16 cellular contexts compared by ENCODE assay signal in genomic region chr9:13127164-13127563, GRCh38.
DNase-seq lines count a peak whose midpoint lies in the region; ATAC-seq and TF ChIP-seq lines count a peak whose summit lies in the region.
"Had no signal": no experiment of that assay in that cellular context is flagged by ENCODE, and none has a peak within 500 bp of the region (broad histone marks: within the 10 kb centered on the region; RNA-seq: fewer than 3 reads in every experiment).

No MANE protein-coding gene starts in this region.

- H3K4me1 ChIP-seq in hepatocyte (ENCODE audit: insufficient read depth), result no peaks in the 10 kb centered on the region
- no peaks in the 10 kb centered on the region for H3K4me1 ChIP-seq in testis
- H3K4me1 ChIP-seq: BLaER1 treated with 17β-estradiol and CSF1 and Interleukin-3, amounts not matched to agents 10 nM and 100 nM had no signal

- no peaks in the 10 kb centered on the region for H3K27me3 Mint-ChIP-seq in brain
- H3K27me3 Mint-ChIP-seq: B cell had no signal

- H2AFZ ChIP-seq in hepatocyte, result no peak overlapping the region
- H2AFZ ChIP-seq: GM23338 had no signal

- H3K9me3 Mint-ChIP-seq in brain, result no peaks in the 10 kb centered on the region
- H3K9me3 Mint-ChIP-seq: GM23338 had no signal

- TF ChIP-seq POLR2A in testis (IDR thresholded peaks at IDR 0.05), result no peak

- no peak overlapping the region for H3K4me2 ChIP-seq in hepatocyte
- H3K4me2 ChIP-seq: BLaER1 treated with 17β-estradiol and CSF1 and Interleukin-3, amounts not matched to agents 10 nM and 100 nM; GM23338 had no signal

- ATAC-seq in GM21360 (IDR thresholded peaks at IDR 0.05; ENCODE audit: unreplicated experiment), result no peak
- ATAC-seq: CD8-positive, alpha-beta T cell; GM23338; K562 had no signal

- H3K9me2 ChIP-seq in hepatocyte (replicated peaks; ENCODE audit: insufficient read depth), result no peaks in the 10 kb centered on the region

- H3K27ac ChIP-seq in hepatocyte (peak overlapping the region; percentile 25), testis (no peak overlapping the region)
- H3K27ac ChIP-seq: BLaER1 treated with 17β-estradiol and CSF1 and Interleukin-3, amounts not matched to agents 10 nM and 100 nM had no signal

- WGBS in hepatocyte (ENCODE audit: low lambda C conversion rate, missing lambda C conversion rate), result 50% methylated on average over 1 of the region's 1 CpG
- WGBS in testis, 2 donors, result 48 to 61% methylated on average over 1 of the region's 1 CpG

- peaks cover 70% of the 10 kb centered on the region for H3K36me3 Mint-ChIP-seq in brain
- H3K36me3 Mint-ChIP-seq: CD8-positive, alpha-beta T cell had no signal

- H3K79me2 ChIP-seq in hepatocyte, result no peaks in the 10 kb centered on the region

- H3K4me3 Mint-ChIP-seq in brain, result no peak overlapping the region
- H3K4me3 Mint-ChIP-seq: B cell; CD8-positive, alpha-beta T cell; GM23338 had no signal

- no peaks in the 10 kb centered on the region for H4K20me1 ChIP-seq in hepatocyte (ENCODE audit: insufficient read depth, poor library complexity, severe bottlenecking)
- H4K20me1 ChIP-seq: BLaER1 treated with 17β-estradiol and CSF1 and Interleukin-3, amounts not matched to agents 10 nM and 100 nM had no signal

- H3K9me3 ChIP-seq in hepatocyte (ENCODE audit: low read depth), result no peaks in the 10 kb centered on the region
- no peaks in the 10 kb centered on the region for H3K9me3 ChIP-seq in testis
- H3K9me3 ChIP-seq: BLaER1 treated with 17β-estradiol and CSF1 and Interleukin-3, amounts not matched to agents 10 nM and 100 nM had no signal

- peak overlapping the region in 3 of 5 experiments; percentile 38 to 56 (median 49) for H3K27ac Mint-ChIP-seq in brain
- H3K27ac Mint-ChIP-seq: B cell; CD8-positive, alpha-beta T cell had no signal

- TF ChIP-seq CTCF in brain (conservative IDR thresholded peaks at IDR 0.05), result no peak
- no peak for TF ChIP-seq CTCF in hepatocyte (IDR thresholded peaks at IDR 0.05; ENCODE audit: poor library complexity)
- no peak for TF ChIP-seq CTCF in testis (IDR thresholded peaks at IDR 0.05)

- no peak overlapping the region for H3K4me3 ChIP-seq in hepatocyte
- H3K4me3 ChIP-seq in testis, result no peak overlapping the region
- H3K4me3 ChIP-seq: BLaER1 treated with 17β-estradiol and CSF1 and Interleukin-3, amounts not matched to agents 10 nM and 100 nM; GM23338; K562 had no signal

- H3K36me3 ChIP-seq in hepatocyte (replicated peaks; ENCODE audit: insufficient read depth, low read depth) (no peaks in the 10 kb centered on the region), testis (ENCODE audit: low read depth, missing control alignments) (no peaks in the 10 kb centered on the region)
- H3K36me3 ChIP-seq: BLaER1 treated with 17β-estradiol and CSF1 and Interleukin-3, amounts not matched to agents 10 nM and 100 nM had no signal

- peaks cover 8% of the 10 kb centered on the region for H3K4me1 Mint-ChIP-seq in brain
- H3K4me1 Mint-ChIP-seq: B cell had no signal

- intact Hi-C loops in testis (cut with DNase I; ENCODE audit: low total_unique reads), result no loop called here

- DNase-seq in fibroblast of gingiva (ENCODE audit: low read depth) (peak; percentile 35), hepatocyte (ENCODE audit: low spot score) (no peak), testis (peak; percentile 17), hippocampal formation (lab: John Stamatoyannopoulos, UW) (no peak), DMS 273 treated with DMSO at 0.1 percent for 48 hours (lab: John Stamatoyannopoulos, UW) (no peak)
- DNase-seq: ACHN; Calu3; CD8-positive, alpha-beta T cell; HCEC 1CT; IMR-90 had no signal

- H3K27me3 ChIP-seq in hepatocyte, result no peaks in the 10 kb centered on the region
- H3K27me3 ChIP-seq in testis, result no peaks in the 10 kb centered on the region
- H3K27me3 ChIP-seq: BLaER1 treated with 17β-estradiol and CSF1 and Interleukin-3, amounts not matched to agents 10 nM and 100 nM had no signal

Comparison
In these comparisons a context has a peak if more than half of its experiments do, and no peak if none do; other contexts are left out.
1. DNase-seq: peak in fibroblast of gingiva (single experiment) and testis (single experiment); none in hepatocyte (single experiment), hippocampal formation (0 of 2) and DMS 273 treated with DMSO at 0.1 percent for 48 hours (single experiment).